ENCODE assay signal across 8 cellular contexts in genomic region chr11:47400813-47401279, GRCh38. TPM values are rescaled to one million over a fixed set of nuclear protein-coding genes. Genes with fewer than 3 reads are reported as not detected.
A peak's percentile ranks its signal among the peaks of the same experiment; 100 is the strongest.
DNase-seq lines count a peak whose midpoint lies in the region; ATAC-seq and TF ChIP-seq lines count a peak whose summit lies in the region.

No MANE protein-coding gene starts in this region.

- no TSS peak for BruUV-seq in Calu3 (replicated peaks; lab: Mats Ljungman, UMichigan)

- in situ Hi-C loops in brain microvascular endothelial cell (cut with HindIII; ENCODE audit: low pct_ligation_motif_present, low sequenced_read_pairs), result no loop called here

- no peaks in the 10 kb centered on the region for H3K4me1 Mint-ChIP-seq in Calu3 (ENCODE audit: low read depth, unreplicated experiment)
- peaks cover 13 to 47% (median 32%) of the 10 kb centered on the region in 4 donors for H3K4me1 Mint-ChIP-seq in naive thymus-derived CD8-positive, alpha-beta T cell

- CTCF ChIA-PET in Calu3 (lab: Charles Lee), result no interaction called here

- TF ChIP-seq CTCF in Calu3 (IDR thresholded peaks at IDR 0.05; ENCODE audit: unreplicated experiment) (no peak), HL-60 (IDR thresholded peaks at IDR 0.05; ENCODE audit: insufficient read depth, low read length) (no peak), brain microvascular endothelial cell (IDR thresholded peaks at IDR 0.05; ENCODE audit: low read depth, low read length, missing control alignments) (no peak)

- intact Hi-C loops in Calu3 (cut with micrococcal nuclease; ENCODE audit: unreplicated experiment), result no loop called here

- H3K36me3 Mint-ChIP-seq in Calu3 (ENCODE audit: insufficient read depth, unreplicated experiment), result no peaks in the 10 kb centered on the region
- H3K36me3 Mint-ChIP-seq in naive thymus-derived CD8-positive, alpha-beta T cell, result no peaks in the 10 kb centered on the region

- H3K4me3 ChIP-seq in HL-60 (replicated peaks; ENCODE audit: insufficient read depth, low read length) (no peak overlapping the region), brain microvascular endothelial cell (ENCODE audit: low read depth, low read length) (no peak overlapping the region)

- DNase-seq in Calu3, result no peak
- DNase-seq in HL-60 (ENCODE audit: low read depth in 1 of 2, low spot score in 1 of 2), result no peak
- peak; percentile 78 for DNase-seq in cerebellum (ENCODE audit: low spot score)
- DNase-seq in naive thymus-derived CD8-positive, alpha-beta T cell, result no peak
- no peak for DNase-seq in NCI-H2196 treated with DMSO at 0.1 percent for 48 hours (lab: John Stamatoyannopoulos, UW; ENCODE audit: unreplicated experiment)
- DNase-seq in brain microvascular endothelial cell, result no peak
- DNase-seq in HT-29 (ENCODE audit: low spot score), result no peak

- H3K27ac ChIP-seq in HL-60 (replicated peaks), result peak overlapping the region; percentile 67
- no peak overlapping the region for H3K27ac ChIP-seq in brain microvascular endothelial cell

- H3K27me3 Mint-ChIP-seq in Calu3 (ENCODE audit: unreplicated experiment), result peaks cover 13% of the 10 kb centered on the region
- H3K27me3 Mint-ChIP-seq in naive thymus-derived CD8-positive, alpha-beta T cell, result no peaks in the 10 kb centered on the region

- ATAC-seq in GM21360 (IDR thresholded peaks at IDR 0.05; ENCODE audit: unreplicated experiment), result peak; percentile 61
- peak; percentile 24 to 29 for ATAC-seq in naive thymus-derived CD8-positive, alpha-beta T cell

- POLR2A ChIA-PET in naive thymus-derived CD8-positive, alpha-beta T cell (lab: Charles Lee), result interaction anchor here (0.5 to 10.4 kb wide), 11 partner anchors 7 to 246 kb away, joined by 3 to 147 read pairs (median 3); partner anchors contain the start of genes ACP2, ARFGAP2, SLC39A13 and SPI1

- no peak overlapping the region for H3K27ac Mint-ChIP-seq in Calu3 (ENCODE audit: unreplicated experiment)
- peak overlapping the region; percentile 72 to 97 (median 93) for H3K27ac Mint-ChIP-seq in naive thymus-derived CD8-positive, alpha-beta T cell

- H3K27me3 ChIP-seq in HL-60 (ENCODE audit: insufficient read depth, poor library complexity, severe bottlenecking) (no peaks in the 10 kb centered on the region), brain microvascular endothelial cell (replicated peaks) (no peaks in the 10 kb centered on the region)

- H3K36me3 ChIP-seq in brain microvascular endothelial cell (replicated peaks), result no peaks in the 10 kb centered on the region

- H3K4me3 Mint-ChIP-seq in Calu3 (ENCODE audit: low read depth, unreplicated experiment), result peak overlapping the region; percentile 44
- peak overlapping the region; percentile 78 to 90 (median 87) for H3K4me3 Mint-ChIP-seq in naive thymus-derived CD8-positive, alpha-beta T cell

- no peaks in the 10 kb centered on the region for H3K9me3 Mint-ChIP-seq in Calu3 (ENCODE audit: low read depth, unreplicated experiment)
- no peaks in the 10 kb centered on the region for H3K9me3 Mint-ChIP-seq in naive thymus-derived CD8-positive, alpha-beta T cell

RNA-seq across cellular contexts. Expression of gene SLC39A13, which starts 7.5 kb away (rescaled TPM):
- total RNA-seq in Calu3 (2022) (23.8 and 24.3 TPM in 2 replicates), cerebellum (10.7 TPM)
- 10 to 100 TPM; 63.2 to 63.9 TPM for total RNA-seq in naive thymus-derived CD8-positive, alpha-beta T cell
- polyA plus RNA-seq in naive thymus-derived CD8-positive, alpha-beta T cell, result 10 to 100 TPM; 23.8 to 41.9 (median 24.4) TPM
- 56.0 and 67.0 TPM in 2 replicates for total RNA-seq in HT-29 (2014; rRNA removed; shearing (Covaris generic))

RNA-seq across cellular contexts. Expression of gene SPI1, which starts 22.5 kb away (rescaled TPM):
- total RNA-seq in Calu3 (2022), result not detected in 2 replicates
- total RNA-seq in cerebellum, result 1.2 TPM
- total RNA-seq in naive thymus-derived CD8-positive, alpha-beta T cell, result 1 to 10 TPM; 3.4 to 4.7 TPM
- not detected for polyA plus RNA-seq in naive thymus-derived CD8-positive, alpha-beta T cell
- not detected in 2 replicates for total RNA-seq in HT-29 (2014; rRNA removed; shearing (Covaris generic))

RNA-seq across cellular contexts. Expression of gene PSMC3, which starts 25.4 kb away (rescaled TPM):
- total RNA-seq in Calu3 (2022) (154 and 173 TPM in 2 replicates), cerebellum (55.3 TPM)
- total RNA-seq in naive thymus-derived CD8-positive, alpha-beta T cell, result 10 to 100 TPM; 58.4 to 60.0 TPM
- 100 to 1,000 TPM in 1 of 3 donors, 10 to 100 TPM in 2; 91.5 to 106 (median 94.0) TPM for polyA plus RNA-seq in naive thymus-derived CD8-positive, alpha-beta T cell
- total RNA-seq in HT-29 (2014; rRNA removed; shearing (Covaris generic)), result 206 and 222 TPM in 2 replicates

RNA-seq across cellular contexts. Expression of gene RAPSN, which starts 48.1 kb away (rescaled TPM):
- 1.8 and 3.6 TPM in 2 replicates for total RNA-seq in Calu3 (2022)
- total RNA-seq in cerebellum, result not detected
- 1 to 10 TPM; 1.3 to 1.5 TPM for total RNA-seq in naive thymus-derived CD8-positive, alpha-beta T cell
- not detected for polyA plus RNA-seq in naive thymus-derived CD8-positive, alpha-beta T cell
- total RNA-seq in HT-29 (2014; rRNA removed; shearing (Covaris generic)), result not detected in 2 replicates

RNA-seq across cellular contexts. Expression of gene MYBPC3, which starts 48.3 kb away (rescaled TPM):
- not detected in 2 replicates for total RNA-seq in Calu3 (2022)
- total RNA-seq in cerebellum, result 0.18 TPM
- total RNA-seq in naive thymus-derived CD8-positive, alpha-beta T cell, result under 1 TPM in 1 of 2 experiments, not detected in 1; 0.16 TPM
- polyA plus RNA-seq in naive thymus-derived CD8-positive, alpha-beta T cell, result not detected
- 0.05 TPM in 1 of 2 replicates, not detected in the other for total RNA-seq in HT-29 (2014; rRNA removed; shearing (Covaris generic))
